ENCODE assay signal across 8 cellular contexts in genomic region chrX:64093761-64094160, GRCh38.
DNase-seq lines count a peak whose midpoint lies in the region; ATAC-seq and TF ChIP-seq lines count a peak whose summit lies in the region.

No MANE protein-coding gene starts in this region.

- H3K36me3 ChIP-seq in Caco-2 (ENCODE audit: control insufficient read depth, insufficient read depth, low read length) (no peaks in the 10 kb centered on the region), HCT116 (ENCODE audit: control insufficient read depth in 1 of 2, insufficient read depth in 2 of 2, low read length in 2 of 2) (no peaks in the 10 kb centered on the region), brain microvascular endothelial cell (replicated peaks) (no peaks in the 10 kb centered on the region), mesendoderm (ENCODE audit: control insufficient read depth, insufficient read depth, low read length) (no peaks in the 10 kb centered on the region)

- H3K27me3 Mint-ChIP-seq in Caco-2 (ENCODE audit: insufficient read depth, unreplicated experiment): no peaks in the 10 kb centered on the region

- no peak for TF ChIP-seq POLR2A in HCT116 (IDR thresholded peaks at IDR 0.05; ENCODE audit: borderline replicate concordance, extremely low read depth, insufficient read depth, insufficient read length)

- no peak overlapping the region for H3K27ac Mint-ChIP-seq in Caco-2 (ENCODE audit: unreplicated experiment)

- H3K9me2 ChIP-seq in HCT116 (ENCODE audit: insufficient read depth): no peaks in the 10 kb centered on the region

- no TSS peak for BruUV-seq in Caco-2 (replicated peaks; lab: Mats Ljungman, UMichigan)
- no TSS peak for BruUV-seq in HCT116 (replicated peaks; lab: Mats Ljungman, UMichigan)

- no peak overlapping the region for H2AFZ ChIP-seq in HCT116 (ENCODE audit: low read depth, low read length, poor library complexity, severe bottlenecking)

- H3K27ac ChIP-seq in HCT116 (ENCODE audit: low read depth, low read length): no peak overlapping the region
- no peak overlapping the region for H3K27ac ChIP-seq in brain microvascular endothelial cell
- no peak overlapping the region for H3K27ac ChIP-seq in mesendoderm (ENCODE audit: low read depth, low read length)

- no peak overlapping the region for H4K8ac ChIP-seq in mesendoderm (ENCODE audit: low read depth, low read length)

- ATAC-seq in HCT116: peak; percentile 47; the same call in 1 of the 2 replicates
- ATAC-seq in GM21447 (IDR thresholded peaks at IDR 0.05; ENCODE audit: unreplicated experiment): no peak

- POLR2A ChIA-PET in Caco-2 (lab: Charles Lee): no interaction called here
- POLR2A ChIA-PET in HCT116 (lab: Charles Lee): no interaction called here

- H3K4me1 ChIP-seq in Caco-2 (no peaks in the 10 kb centered on the region), HCT116 (ENCODE audit: control insufficient read depth in 1 of 2, insufficient read depth in 2 of 2, low read length in 2 of 2) (no peaks in the 10 kb centered on the region), mesendoderm (ENCODE audit: control insufficient read depth, low read depth, low read length) (no peaks in the 10 kb centered on the region)

- in situ Hi-C loops in brain microvascular endothelial cell (cut with HindIII; ENCODE audit: low pct_ligation_motif_present, low sequenced_read_pairs): no loop called here

- H3K79me1 ChIP-seq in mesendoderm (ENCODE audit: low read length): no peaks in the 10 kb centered on the region

- RAD21 ChIA-PET in HCT116 (lab: Charles Lee; ENCODE audit: low non-redundant PET in 1 of 2, low total read pairs in 2 of 2, uncharacterized antibody in 2 of 2, unreplicated experiment in 2 of 2): no interaction called here

- no peak overlapping the region for H3K9ac ChIP-seq in HCT116 (ENCODE audit: low read length)
- H3K9ac ChIP-seq in mesendoderm (ENCODE audit: low read length): no peak overlapping the region

- peak in 1 of 2 experiments; percentile 14 for DNase-seq in Caco-2
- DNase-seq in HCT116 (ENCODE audit: low read depth, low spot score): no peak
- peak; percentile 4 for DNase-seq in brain microvascular endothelial cell
- DNase-seq in mesendoderm: peak; percentile 86
- no peak for DNase-seq in NOMO-1 treated with dmso at 0.1 percent for 144 hours (lab: John Stamatoyannopoulos, UW; ENCODE audit: unreplicated experiment)
- no peak for DNase-seq in NCI-H1436 treated with DMSO at 0.1 percent for 48 hours (lab: John Stamatoyannopoulos, UW)
- no peak for DNase-seq in mucosa of gallbladder (ENCODE audit: low spot score)

- no peaks in the 10 kb centered on the region for H3K4me1 Mint-ChIP-seq in Caco-2 (ENCODE audit: low read depth, unreplicated experiment)

- CTCF ChIA-PET in Caco-2 (lab: Charles Lee): interaction anchor here (2.2 kb wide), 1 partner anchor 112 kb away, joined by 12 read pairs; the partner anchor contains the start of gene AMER1
- CTCF ChIA-PET in HCT116 (lab: Charles Lee): no interaction called here

- H4K20me1 ChIP-seq in HCT116 (ENCODE audit: insufficient read depth): no peaks in the 10 kb centered on the region

- H2BK5ac ChIP-seq in mesendoderm (ENCODE audit: low read length): no peak overlapping the region

- WGBS in mesendoderm (ENCODE audit: extremely low coverage, insufficient coverage, low lambda C conversion rate): no CpG with 5 or more reads among the region's 2 CpGs

- H3K4ac ChIP-seq in mesendoderm (ENCODE audit: low read depth, low read length): no peak overlapping the region

- intact Hi-C loops in Caco-2 (cut with micrococcal nuclease; ENCODE audit: unreplicated experiment): loop anchor here (1.0 to 5.0 kb wide), 2 partner anchors 113 to 134 kb away; no protein-coding TSS in a partner anchor
- intact Hi-C loops in HCT116 (cut with micrococcal nuclease): loop anchor here (10.0 kb wide), 2 partner anchors 121 to 801 kb away; no protein-coding TSS in a partner anchor

- TF ChIP-seq CTCF in Caco-2 (IDR thresholded peaks at IDR 0.05; ENCODE audit: insufficient read depth in 1 of 2, low read depth in 1 of 2, low read length in 1 of 2, severe bottlenecking in 1 of 2, unreplicated experiment in 1 of 2): peak; percentile 29 to 45
- TF ChIP-seq CTCF in HCT116 (IDR thresholded peaks at IDR 0.05 in 2 of 3, conservative IDR thresholded peaks at IDR 0.05 in 1 of 3; ENCODE audit: borderline replicate concordance in 1 of 3, insufficient read depth in 1 of 3, low read depth in 2 of 3, low read length in 2 of 3): peak in 2 of 3 experiments; percentile 31 to 43; a peak in 3 of 6 replicates
- peak; percentile 29 for TF ChIP-seq CTCF in brain microvascular endothelial cell (IDR thresholded peaks at IDR 0.05; ENCODE audit: low read depth, low read length, missing control alignments)

- H3K27me3 ChIP-seq in Caco-2 (replicated peaks; ENCODE audit: control insufficient read depth, insufficient read depth, low read length): no peaks in the 10 kb centered on the region
- H3K27me3 ChIP-seq in HCT116 (ENCODE audit: insufficient read depth, low read length): no peaks in the 10 kb centered on the region
- no peaks in the 10 kb centered on the region for H3K27me3 ChIP-seq in brain microvascular endothelial cell (replicated peaks)
- no peaks in the 10 kb centered on the region for H3K27me3 ChIP-seq in mesendoderm (ENCODE audit: insufficient read depth, low read length, poor library complexity)

- no peak overlapping the region for H3K23ac ChIP-seq in mesendoderm (ENCODE audit: low read length)

- H3K9me3 Mint-ChIP-seq in Caco-2 (ENCODE audit: unreplicated experiment): no peaks in the 10 kb centered on the region

- H2BK120ac ChIP-seq in mesendoderm (ENCODE audit: low read depth, low read length): no peak overlapping the region

- H3K4me3 ChIP-seq in Caco-2 (ENCODE audit: low read depth, low read length): no peak overlapping the region
- no peak overlapping the region for H3K4me3 ChIP-seq in HCT116 (replicated peaks in 1 of 2; ENCODE audit: low read depth in 1 of 2, low read length in 2 of 2)
- H3K4me3 ChIP-seq in brain microvascular endothelial cell (ENCODE audit: low read depth, low read length): no peak overlapping the region
- H3K4me3 ChIP-seq in mesendoderm (ENCODE audit: low read length): no peak overlapping the region

- no peak overlapping the region for H3K18ac ChIP-seq in mesendoderm (ENCODE audit: low read length)

- H3K9me3 ChIP-seq in Caco-2 (no peaks in the 10 kb centered on the region), HCT116 (ENCODE audit: control insufficient read depth in 1 of 2, insufficient read depth in 1 of 2, low read depth in 1 of 2, low read length in 2 of 2) (no peaks in the 10 kb centered on the region)

- H3K36me3 Mint-ChIP-seq in Caco-2 (ENCODE audit: insufficient read depth, unreplicated experiment): no peaks in the 10 kb centered on the region

- TF ChIP-seq RAD21 in HCT116 (IDR thresholded peaks at IDR 0.05; ENCODE audit: low read depth): peak; percentile 44

- no peak overlapping the region for H2AK5ac ChIP-seq in mesendoderm (ENCODE audit: low read length)

- no peak overlapping the region for H2BK15ac ChIP-seq in mesendoderm (replicated peaks; ENCODE audit: low read depth)

- no peak overlapping the region for H3K4me3 Mint-ChIP-seq in Caco-2 (ENCODE audit: unreplicated experiment)

- H3K56ac ChIP-seq in mesendoderm (ENCODE audit: low read length): no peak overlapping the region

- no peaks in the 10 kb centered on the region for H3K79me2 ChIP-seq in HCT116 (ENCODE audit: insufficient read depth, low read length)
- H3K79me2 ChIP-seq in mesendoderm (ENCODE audit: control insufficient read depth, insufficient read depth, low read length): no peaks in the 10 kb centered on the region

- H4K5ac ChIP-seq in mesendoderm (ENCODE audit: low read length): no peak overlapping the region

- no peak overlapping the region for H3K4me2 ChIP-seq in HCT116 (ENCODE audit: low read length)
- no peak overlapping the region for H3K4me2 ChIP-seq in mesendoderm (ENCODE audit: low read length)

TF ChIP-seq in HCT116, 20 proteins besides CTCF, POLR2A, EP300 and RAD21 (continues in another document):
- TF ChIP-seq REST (IDR thresholded peaks at IDR 0.05; ENCODE audit: low read depth) (no peak), CBX3 (IDR thresholded peaks at IDR 0.05; ENCODE audit: low read depth) (no peak), ELF1 (IDR thresholded peaks at IDR 0.05; ENCODE audit: borderline replicate concordance, low read depth) (no peak)

Comparison
In these comparisons a context has a peak if more than half of its experiments do, and no peak if none do; other contexts are left out.
1. DNase-seq: peak in brain microvascular endothelial cell (single experiment) and mesendoderm (single experiment); none in HCT116 (single experiment), NOMO-1 treated with dmso at 0.1 percent for 144 hours (single experiment), NCI-H1436 treated with DMSO at 0.1 percent for 48 hours (single experiment) and mucosa of gallbladder (single experiment).
2. Peak in every context shown above with its lines, with median percentiles within 50 percentile points of each other: CTCF ChIP-seq.